14 cellular contexts compared by ENCODE assay signal in the genomic region with DNA sequence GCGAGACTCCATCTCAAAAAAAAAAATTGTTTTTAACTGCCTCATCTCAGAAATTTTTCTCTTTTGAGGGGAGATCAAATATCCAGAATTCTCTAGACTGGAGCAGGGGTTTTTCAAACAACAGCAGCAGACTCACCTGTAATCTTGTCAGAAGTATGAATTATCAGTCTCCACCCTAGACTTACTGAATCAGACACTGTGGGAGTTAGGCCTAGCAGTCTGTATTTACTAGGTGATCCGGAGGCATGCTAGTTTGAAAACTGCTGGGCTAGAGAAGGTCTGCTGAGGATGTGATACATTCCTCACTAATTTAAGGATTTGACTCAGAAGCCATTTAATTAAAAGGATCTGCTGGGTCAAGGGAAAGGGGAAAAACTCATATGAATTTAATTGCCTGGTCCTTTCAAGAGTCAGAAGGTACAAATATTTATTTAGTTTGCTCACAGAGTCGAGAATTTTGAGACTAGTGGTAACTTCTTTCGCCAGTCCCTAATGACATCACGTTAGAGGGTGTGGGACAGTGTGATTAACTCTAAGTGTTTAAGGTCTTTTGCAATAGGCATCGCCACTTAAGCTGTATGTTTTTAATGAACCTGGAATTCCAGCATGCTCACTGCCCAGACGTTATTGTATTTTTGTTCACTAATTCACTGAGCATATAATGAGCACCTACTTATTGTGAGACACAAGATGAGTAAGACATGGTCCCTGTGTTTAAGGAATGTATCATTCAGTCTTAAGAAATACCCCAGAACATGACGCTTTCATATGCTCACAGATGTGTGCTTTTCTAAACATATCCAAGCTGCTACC. TPM values are rescaled to one million over a fixed set of nuclear protein-coding genes. Genes with fewer than 3 reads are reported as not detected.
DNase-seq lines count a peak whose midpoint lies in the region; ATAC-seq, FAIRE-seq and TF ChIP-seq lines count a peak whose summit lies in the region.
"Had no signal": no experiment of that assay in that cellular context is flagged by ENCODE, and none has a peak within 500 bp of the region (broad histone marks: within the 10 kb centered on the region; RNA-seq: fewer than 3 reads in every experiment).

No MANE protein-coding gene starts in this region.

- H3K27me3 Mint-ChIP-seq in MCF 10A (ENCODE audit: insufficient read depth, unreplicated experiment) = no peaks in the 10 kb centered on the region

- peak; percentile 28 for FAIRE-seq in HTR-8/SVneo (lab: Jason Lieb, UNC)

- POLR2A ChIA-PET in AG04450 (lab: Yijun Ruan, JAX) (interaction anchor here (0.6 to 0.9 kb wide), 2 partner anchors 47 to 49 kb away, joined by 4 to 6 read pairs; a partner anchor contains a TSS), MCF 10A (lab: Yijun Ruan, JAX) (interaction anchor here (0.6 to 3.3 kb wide), 13 partner anchors 13 to 361 kb away, joined by 3 to 25 read pairs (median 5); a partner anchor contains a TSS)

- H3K27me3 ChIP-seq in AG04450 (ENCODE audit: control insufficient read depth, insufficient read depth, low read length) = no peaks in the 10 kb centered on the region
- H3K27me3 ChIP-seq: body of pancreas, esophagus muscularis mucosa had no signal

- peak overlapping the region; percentile 83 for H3K27ac Mint-ChIP-seq in MCF 10A (ENCODE audit: low read depth, unreplicated experiment)
- H3K27ac Mint-ChIP-seq: WTC11 had no signal

- intact Hi-C loops in MCF 10A (cut with micrococcal nuclease) = loop anchor here (1.0 to 2.0 kb wide), 3 partner anchors 14 to 151 kb away; no protein-coding TSS in a partner anchor

- H3K9me3 ChIP-seq in AG04450 (ENCODE audit: control insufficient read depth, insufficient read depth, low read length) = no peaks in the 10 kb centered on the region
- H3K9me3 ChIP-seq: body of pancreas, esophagus muscularis mucosa had no signal

- CTCF ChIA-PET in AG04450 (lab: Charles Lee) = interaction anchor here (0.8 to 1.4 kb wide), 3 partner anchors 13 to 55 kb away, joined by 3 to 7 read pairs (median 4); no protein-coding TSS in a partner anchor
- CTCF ChIA-PET in MCF 10A (lab: Yijun Ruan, JAX) = interaction anchor here (0.7 to 1.1 kb wide), 5 partner anchors 14 to 682 kb away, joined by 3 to 5 read pairs (median 3); no protein-coding TSS in a partner anchor

- BruUV-seq in MCF 10A (replicated peaks; lab: Mats Ljungman, UMichigan) = no TSS peak

- H3K36me3 Mint-ChIP-seq in MCF 10A (ENCODE audit: insufficient read depth, unreplicated experiment) = peaks cover 95% of the 10 kb centered on the region

- DNase-seq in AG04450 (ENCODE audit: low read depth, low spot score) (peak; percentile 70), HTR-8/SVneo (ENCODE audit: insufficient read length, low spot score) (no peak), MCF 10A (ENCODE audit: unreplicated experiment) (peak; percentile 62), iris pigment epithelial cell (ENCODE audit: low read depth) (peak; percentile 95), DMS 273 (lab: John Stamatoyannopoulos, UW; ENCODE audit: unreplicated experiment) (no peak), middle frontal gyrus (ENCODE audit: extremely low spot score, low spot score) (no peak)
- DNase-seq: activated T-cell treated with anti-CD3 and anti-CD28 coated beads, Interleukin-2, amount 50 U/mL, for 48 hours; body of pancreas; stimulated activated CD4-positive, alpha-beta T cell treated with anti-CD3 and anti-CD28 coated beads, Interleukin-2, amount 100 ng/mL, for 24 hours had no signal

- no peak for TF ChIP-seq CTCF in AG04450 (IDR thresholded peaks at IDR 0.05; ENCODE audit: low read depth, low read length)
- TF ChIP-seq CTCF in MCF 10A (IDR thresholded peaks at IDR 0.05; ENCODE audit: unreplicated experiment) = no peak

- H3K9me3 Mint-ChIP-seq in MCF 10A (ENCODE audit: unreplicated experiment) = no peaks in the 10 kb centered on the region
- H3K9me3 Mint-ChIP-seq: WTC11 had no signal

- H3K4me3 ChIP-seq in AG04450 (ENCODE audit: low read depth, low read length) = no peak overlapping the region
- H3K4me3 ChIP-seq: body of pancreas, esophagus muscularis mucosa had no signal

- no peak for ATAC-seq in GM19397 (IDR thresholded peaks at IDR 0.05; ENCODE audit: unreplicated experiment)
- no peak for ATAC-seq in GM18861 (IDR thresholded peaks at IDR 0.05; ENCODE audit: unreplicated experiment)
- ATAC-seq: body of pancreas, WTC11 had no signal

- H3K27ac ChIP-seq in AG04450 (ENCODE audit: low read depth, low read length) = peak overlapping the region; percentile 77
- H3K27ac ChIP-seq: body of pancreas, KMS-11 had no signal

- H3K4me1 Mint-ChIP-seq in MCF 10A (ENCODE audit: insufficient read depth, unreplicated experiment) = peaks cover 13% of the 10 kb centered on the region
- H3K4me1 Mint-ChIP-seq: WTC11 had no signal

- no peak overlapping the region for H3K4me3 Mint-ChIP-seq in MCF 10A (ENCODE audit: unreplicated experiment)
- H3K4me3 Mint-ChIP-seq: WTC11 had no signal

RNA-seq across cellular contexts. Expression of a gene that starts 14.2 kb away (rescaled TPM):
- 22.3 and 30.8 TPM in 2 replicates for polyA plus RNA-seq in AG04450 (2011; rRNA removed)
- polyA minus RNA-seq in AG04450 (2011; rRNA and poly(A)+ RNA removed) = 60.2 and 84.4 TPM in 2 replicates
- 56.0 and 60.5 TPM in 2 replicates for total RNA-seq in MCF 10A (2022)

RNA-seq across cellular contexts. Expression of a gene that starts 49.9 kb away (rescaled TPM):
- polyA plus RNA-seq in AG04450 (2011; rRNA removed) = 326 and 390 TPM in 2 replicates
- 252 and 273 TPM in 2 replicates for polyA minus RNA-seq in AG04450 (2011; rRNA and poly(A)+ RNA removed)
- 137 and 143 TPM in 2 replicates for total RNA-seq in MCF 10A (2022)

Comparison
In these comparisons a context has a peak if more than half of its experiments do, and no peak if none do; other contexts are left out.
1. DNase-seq: peak in AG04450 (single experiment), MCF 10A (single experiment) and iris pigment epithelial cell (single experiment); none in HTR-8/SVneo (single experiment), DMS 273 (single experiment) and middle frontal gyrus (single experiment).